25 cellular contexts compared by ENCODE assay signal in genomic region chr3:13826672-13827071, GRCh38. TPM values are rescaled to one million over a fixed set of nuclear protein-coding genes. Genes with fewer than 3 reads are reported as not detected.
A peak's percentile ranks its signal among the peaks of the same experiment; 100 is the strongest.
DNase-seq lines count a peak whose midpoint lies in the region; ATAC-seq lines count a peak whose summit lies in the region.
"Had no signal": no experiment of that assay in that cellular context is flagged by ENCODE, and none has a peak within 500 bp of the region (broad histone marks: within the 10 kb centered on the region; RNA-seq: fewer than 3 reads in every experiment).

No MANE protein-coding gene starts in this region.

- no peak overlapping the region for H3K27ac ChIP-seq in naive thymus-derived CD4-positive, alpha-beta T cell (ENCODE audit: low read depth, low read length)
- H3K27ac ChIP-seq: C4-2B, Peyer's patch had no signal

- no peaks in the 10 kb centered on the region for H3K9me3 ChIP-seq in naive thymus-derived CD4-positive, alpha-beta T cell (ENCODE audit: control insufficient read depth in 2 of 3, low read length in 3 of 3)
- H3K9me3 ChIP-seq: MG63 had no signal

- no peaks in the 10 kb centered on the region for H3K9me3 Mint-ChIP-seq in activated CD4-positive, alpha-beta T cell treated with anti-CD3 and anti-CD28 coated beads, Interleukin-2, amount 10 ng/mL, durations not matched to agents 7 days and 5 days
- H3K9me3 Mint-ChIP-seq in activated T-helper 17 cell treated with anti-CD3 and anti-CD28 coated beads, Interleukin-2, amount 50 U/mL, for 72 hours: no peaks in the 10 kb centered on the region
- peaks cover 0 to 7% (median 0%) of the 10 kb centered on the region in 11 donors for H3K9me3 Mint-ChIP-seq in naive thymus-derived CD4-positive, alpha-beta T cell

- CTCF ChIA-PET in activated CD4-positive, alpha-beta T cell treated with anti-CD3 and anti-CD28 coated beads, Interleukin-2, amount 10 ng/mL, durations not matched to agents 7 days and 5 days (lab: Charles Lee): interaction anchor here (0.6 to 1.3 kb wide), 2 partner anchors 10 to 199 kb away, joined by 3 read pairs; no protein-coding TSS in a partner anchor
- CTCF ChIA-PET in naive thymus-derived CD4-positive, alpha-beta T cell (lab: Charles Lee): interaction anchor here (0.6 to 1.2 kb wide), 3 partner anchors 8 to 82 kb away, joined by 3 to 6 read pairs (median 3); partner anchors contain the start of gene WNT7A

- no peaks in the 10 kb centered on the region for H3K4me1 ChIP-seq in naive thymus-derived CD4-positive, alpha-beta T cell (ENCODE audit: control insufficient read depth in 2 of 2, insufficient read depth in 2 of 2, low read length in 2 of 2)
- H3K4me1 ChIP-seq: Peyer's patch had no signal

- POLR2A ChIA-PET in activated CD4-positive, alpha-beta T cell treated with anti-CD3 and anti-CD28 coated beads, Interleukin-2, amount 10 ng/mL, durations not matched to agents 7 days and 5 days (lab: Charles Lee): no interaction called here
- POLR2A ChIA-PET in naive thymus-derived CD4-positive, alpha-beta T cell (lab: Charles Lee): interaction anchor here (1.2 kb wide), 1 partner anchor 54 kb away, joined by 3 read pairs; the partner anchor contains the start of gene WNT7A

- peak overlapping the region; percentile 7 for H3K27ac Mint-ChIP-seq in activated CD4-positive, alpha-beta T cell treated with anti-CD3 and anti-CD28 coated beads, Interleukin-2, amount 10 ng/mL, durations not matched to agents 7 days and 5 days
- H3K27ac Mint-ChIP-seq in activated T-helper 17 cell treated with anti-CD3 and anti-CD28 coated beads, Interleukin-2, amount 50 U/mL, for 72 hours: peak overlapping the region; percentile 13
- H3K27ac Mint-ChIP-seq in naive thymus-derived CD4-positive, alpha-beta T cell: peak overlapping the region in 5 of 9 donors; percentile 23 to 65 (median 59)

- H3K4me1 Mint-ChIP-seq in activated CD4-positive, alpha-beta T cell treated with anti-CD3 and anti-CD28 coated beads, Interleukin-2, amount 10 ng/mL, durations not matched to agents 7 days and 5 days: no peaks in the 10 kb centered on the region
- peaks cover 9% of the 10 kb centered on the region for H3K4me1 Mint-ChIP-seq in activated T-helper 17 cell treated with anti-CD3 and anti-CD28 coated beads, Interleukin-2, amount 50 U/mL, for 72 hours
- H3K4me1 Mint-ChIP-seq in naive thymus-derived CD4-positive, alpha-beta T cell: peaks cover 0 to 39% (median 11%) of the 10 kb centered on the region in 7 donors

- H3K36me3 Mint-ChIP-seq in activated CD4-positive, alpha-beta T cell treated with anti-CD3 and anti-CD28 coated beads, Interleukin-2, amount 10 ng/mL, durations not matched to agents 7 days and 5 days (ENCODE audit: low read depth): no peaks in the 10 kb centered on the region
- H3K36me3 Mint-ChIP-seq in activated T-helper 17 cell treated with anti-CD3 and anti-CD28 coated beads, Interleukin-2, amount 50 U/mL, for 72 hours (ENCODE audit: low read depth): peaks cover 4% of the 10 kb centered on the region
- peaks cover 0 to 79% (median 20%) of the 10 kb centered on the region in 5 donors for H3K36me3 Mint-ChIP-seq in naive thymus-derived CD4-positive, alpha-beta T cell

- H3K4me3 Mint-ChIP-seq in activated CD4-positive, alpha-beta T cell treated with anti-CD3 and anti-CD28 coated beads, Interleukin-2, amount 10 ng/mL, durations not matched to agents 7 days and 5 days: no peak overlapping the region
- no peak overlapping the region for H3K4me3 Mint-ChIP-seq in activated T-helper 17 cell treated with anti-CD3 and anti-CD28 coated beads, Interleukin-2, amount 50 U/mL, for 72 hours
- no peak overlapping the region for H3K4me3 Mint-ChIP-seq in naive thymus-derived CD4-positive, alpha-beta T cell

- no peaks in the 10 kb centered on the region for H3K27me3 ChIP-seq in naive thymus-derived CD4-positive, alpha-beta T cell (ENCODE audit: control insufficient read depth in 2 of 2, insufficient read depth in 2 of 2, low read length in 2 of 2)
- H3K27me3 ChIP-seq: MG63, Peyer's patch had no signal

- H3K36me3 ChIP-seq in naive thymus-derived CD4-positive, alpha-beta T cell (ENCODE audit: control insufficient read depth in 2 of 3, insufficient read depth in 3 of 3, low read length in 3 of 3): peaks cover 0 to 11% (median 0%) of the 10 kb centered on the region in 3 experiments
- H3K36me3 ChIP-seq: MG63, Peyer's patch had no signal

- H3K27me3 Mint-ChIP-seq in activated CD4-positive, alpha-beta T cell treated with anti-CD3 and anti-CD28 coated beads, Interleukin-2, amount 10 ng/mL, durations not matched to agents 7 days and 5 days: no peaks in the 10 kb centered on the region
- H3K27me3 Mint-ChIP-seq in activated T-helper 17 cell treated with anti-CD3 and anti-CD28 coated beads, Interleukin-2, amount 50 U/mL, for 72 hours: no peaks in the 10 kb centered on the region
- H3K27me3 Mint-ChIP-seq in naive thymus-derived CD4-positive, alpha-beta T cell: peaks cover 0 to 3% (median 0%) of the 10 kb centered on the region in 5 donors

- no peak for ATAC-seq in activated T-helper 17 cell treated with anti-CD3 and anti-CD28 coated beads, Interleukin-2, amount 50 U/mL, for 72 hours (replicated peaks)
- no peak for ATAC-seq in naive thymus-derived CD4-positive, alpha-beta T cell
- no peak for ATAC-seq in HG03520 (IDR thresholded peaks at IDR 0.05; ENCODE audit: unreplicated experiment)
- ATAC-seq: Right ventricle myocardium inferior had no signal

- H3K4me3 ChIP-seq in naive thymus-derived CD4-positive, alpha-beta T cell (ENCODE audit: low read length): no peak overlapping the region
- H3K4me3 ChIP-seq: MG63, Peyer's patch had no signal

- intact Hi-C loops in naive thymus-derived CD4-positive, alpha-beta T cell (cut with micrococcal nuclease): loop anchor here in 1 of 2 donors (1.0 to 2.0 kb wide), 2 partner anchors 40 to 54 kb away; partner anchors contain the start of gene WNT7A

- no peak for DNase-seq in activated CD4-positive, alpha-beta T cell treated with anti-CD3 and anti-CD28 coated beads, Interleukin-2, amount 10 ng/mL, durations not matched to agents 7 days and 5 days
- DNase-seq in activated CD4-positive, alpha-beta T cell treated with anti-CD3 and anti-CD28 coated beads, Interleukin-2, amount 50 U/mL, for 1 hour: no peak
- DNase-seq in naive thymus-derived CD4-positive, alpha-beta T cell: no peak
- DNase-seq in AG20443 (ENCODE audit: low spot score) (no peak), NCI-H2029 treated with DMSO at 0.1 percent for 48 hours (lab: John Stamatoyannopoulos, UW) (no peak)
- no peak for DNase-seq in activated CD4-positive, CD25-positive, alpha-beta regulatory T cell treated with anti-CD3 and anti-CD28 coated beads, Interleukin-2, amount 50 U/mL, for 72 hours
- DNase-seq: 8988T; AML-193; DMS53; GF-D8; MG63; NCI-H1417 treated with DMSO at 0.1 percent for 48 hours; NCI-H187; NCI-H2107; NCI-H510A; NCI-H748 treated with DMSO at 0.1 percent for 48 hours; NK-92 treated with Interleukin-12 subunit alpha and Interleukin-12 subunit beta, amount 100 ng/mL, for 24 hours; Peyer's patch; SW 1271 had no signal

RNA-seq across cellular contexts. Expression of gene WNT7A, which starts 53.2 kb away (rescaled TPM):
- under 1 TPM; 0.20 to 0.29 TPM for total RNA-seq in activated CD4-positive, alpha-beta T cell treated with anti-CD3 and anti-CD28 coated beads, Interleukin-2, amount 10 ng/mL, durations not matched to agents 7 days and 5 days
- under 1 TPM; 0.11 to 0.29 TPM for total RNA-seq in activated T-helper 17 cell treated with anti-CD3 and anti-CD28 coated beads, Interleukin-2, amount 50 U/mL, for 72 hours
- total RNA-seq in naive thymus-derived CD4-positive, alpha-beta T cell: 10 to 100 TPM in 4 of 5 experiments, under 1 TPM in 1; 0.15 to 21.8 (median 18.8) TPM
- polyA plus RNA-seq in naive thymus-derived CD4-positive, alpha-beta T cell: 1 to 10 TPM; 5.0 to 7.7 TPM
- total RNA-seq: LHCN-M2, Peyer's patch, Right ventricle myocardium inferior, SK-MEL-5 had no signal

Comparison
In these comparisons a context has a peak if more than half of its experiments do, and no peak if none do; other contexts are left out.
1. H3K27ac Mint-ChIP-seq: peak in every context shown above with its lines; median percentile 59 in naive thymus-derived CD4-positive, alpha-beta T cell; 13 in activated T-helper 17 cell treated with anti-CD3 and anti-CD28 coated beads, Interleukin-2, amount 50 U/mL, for 72 hours; 7 in activated CD4-positive, alpha-beta T cell treated with anti-CD3 and anti-CD28 coated beads, Interleukin-2, amount 10 ng/mL, durations not matched to agents 7 days and 5 days.